ENCODE assay signal across 2 cellular contexts in the genomic region with DNA sequence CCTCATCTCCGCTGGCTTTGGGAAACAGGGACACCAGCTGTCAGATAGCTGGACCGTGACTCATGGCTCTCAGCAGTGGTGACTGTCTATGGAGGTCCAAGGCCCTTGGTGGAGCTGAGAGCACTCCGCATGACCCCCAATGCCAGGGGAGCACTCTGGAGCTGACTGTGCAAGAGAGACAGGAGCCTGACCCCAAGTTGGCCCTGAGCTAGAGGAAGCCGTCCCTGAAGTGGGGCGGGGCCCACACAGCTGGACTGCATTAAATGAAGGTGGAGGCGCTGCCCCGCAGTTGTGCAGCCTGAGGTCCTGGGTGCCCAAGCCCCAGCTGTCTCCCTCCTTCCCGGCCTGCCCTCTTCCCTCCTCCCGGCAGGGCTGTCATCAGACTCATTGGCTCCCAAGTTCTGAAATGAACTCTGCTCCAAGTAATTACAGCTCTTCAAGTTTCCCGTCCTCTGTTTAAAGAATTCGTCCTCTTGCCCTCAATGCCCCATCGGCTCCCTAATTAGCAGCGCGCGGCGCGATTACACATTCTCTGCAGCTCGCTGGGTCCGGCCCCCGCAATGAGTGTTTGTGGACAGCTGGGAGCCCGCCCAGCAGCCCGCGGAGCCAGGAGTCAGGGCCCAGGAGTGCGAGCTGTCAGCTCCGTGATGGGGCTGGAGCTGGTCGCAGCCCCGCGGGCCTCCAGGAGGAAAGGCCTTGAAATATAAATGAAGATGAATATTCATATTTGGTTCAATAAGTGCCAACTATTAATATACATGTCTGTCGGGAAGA.
TF ChIP-seq lines count a peak whose summit lies in the region.

No MANE protein-coding gene starts in this region.

TF ChIP-seq in WTC11, 78 proteins besides CTCF, POLR2A, EP300 and RAD21:
- TF ChIP-seq, protein P1, sequence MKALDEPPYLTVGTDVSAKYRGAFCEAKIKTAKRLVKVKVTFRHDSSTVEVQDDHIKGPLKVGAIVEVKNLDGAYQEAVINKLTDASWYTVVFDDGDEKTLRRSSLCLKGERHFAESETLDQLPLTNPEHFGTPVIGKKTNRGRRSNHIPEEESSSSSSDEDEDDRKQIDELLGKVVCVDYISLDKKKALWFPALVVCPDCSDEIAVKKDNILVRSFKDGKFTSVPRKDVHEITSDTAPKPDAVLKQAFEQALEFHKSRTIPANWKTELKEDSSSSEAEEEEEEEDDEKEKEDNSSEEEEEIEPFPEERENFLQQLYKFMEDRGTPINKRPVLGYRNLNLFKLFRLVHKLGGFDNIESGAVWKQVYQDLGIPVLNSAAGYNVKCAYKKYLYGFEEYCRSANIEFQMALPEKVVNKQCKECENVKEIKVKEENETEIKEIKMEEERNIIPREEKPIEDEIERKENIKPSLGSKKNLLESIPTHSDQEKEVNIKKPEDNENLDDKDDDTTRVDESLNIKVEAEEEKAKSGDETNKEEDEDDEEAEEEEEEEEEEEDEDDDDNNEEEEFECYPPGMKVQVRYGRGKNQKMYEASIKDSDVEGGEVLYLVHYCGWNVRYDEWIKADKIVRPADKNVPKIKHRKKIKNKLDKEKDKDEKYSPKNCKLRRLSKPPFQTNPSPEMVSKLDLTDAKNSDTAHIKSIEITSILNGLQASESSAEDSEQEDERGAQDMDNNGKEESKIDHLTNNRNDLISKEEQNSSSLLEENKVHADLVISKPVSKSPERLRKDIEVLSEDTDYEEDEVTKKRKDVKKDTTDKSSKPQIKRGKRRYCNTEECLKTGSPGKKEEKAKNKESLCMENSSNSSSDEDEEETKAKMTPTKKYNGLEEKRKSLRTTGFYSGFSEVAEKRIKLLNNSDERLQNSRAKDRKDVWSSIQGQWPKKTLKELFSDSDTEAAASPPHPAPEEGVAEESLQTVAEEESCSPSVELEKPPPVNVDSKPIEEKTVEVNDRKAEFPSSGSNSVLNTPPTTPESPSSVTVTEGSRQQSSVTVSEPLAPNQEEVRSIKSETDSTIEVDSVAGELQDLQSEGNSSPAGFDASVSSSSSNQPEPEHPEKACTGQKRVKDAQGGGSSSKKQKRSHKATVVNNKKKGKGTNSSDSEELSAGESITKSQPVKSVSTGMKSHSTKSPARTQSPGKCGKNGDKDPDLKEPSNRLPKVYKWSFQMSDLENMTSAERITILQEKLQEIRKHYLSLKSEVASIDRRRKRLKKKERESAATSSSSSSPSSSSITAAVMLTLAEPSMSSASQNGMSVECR (CRISPR knock-in tag; IDR thresholded peaks at IDR 0.05; ENCODE audit: borderline replicate concordance) = no peak
- peak; percentile 47 for TF ChIP-seq ZNF263 (CRISPR knock-in tag; IDR thresholded peaks at IDR 0.05; ENCODE audit: low read depth)
- TF ChIP-seq HMGA2 (CRISPR knock-in tag; IDR thresholded peaks at IDR 0.05) = no peak

TF ChIP-seq in GM23338, 12 proteins besides CTCF, POLR2A, EP300 and RAD21 (continued from another document):
- TF ChIP-seq, protein P2, sequence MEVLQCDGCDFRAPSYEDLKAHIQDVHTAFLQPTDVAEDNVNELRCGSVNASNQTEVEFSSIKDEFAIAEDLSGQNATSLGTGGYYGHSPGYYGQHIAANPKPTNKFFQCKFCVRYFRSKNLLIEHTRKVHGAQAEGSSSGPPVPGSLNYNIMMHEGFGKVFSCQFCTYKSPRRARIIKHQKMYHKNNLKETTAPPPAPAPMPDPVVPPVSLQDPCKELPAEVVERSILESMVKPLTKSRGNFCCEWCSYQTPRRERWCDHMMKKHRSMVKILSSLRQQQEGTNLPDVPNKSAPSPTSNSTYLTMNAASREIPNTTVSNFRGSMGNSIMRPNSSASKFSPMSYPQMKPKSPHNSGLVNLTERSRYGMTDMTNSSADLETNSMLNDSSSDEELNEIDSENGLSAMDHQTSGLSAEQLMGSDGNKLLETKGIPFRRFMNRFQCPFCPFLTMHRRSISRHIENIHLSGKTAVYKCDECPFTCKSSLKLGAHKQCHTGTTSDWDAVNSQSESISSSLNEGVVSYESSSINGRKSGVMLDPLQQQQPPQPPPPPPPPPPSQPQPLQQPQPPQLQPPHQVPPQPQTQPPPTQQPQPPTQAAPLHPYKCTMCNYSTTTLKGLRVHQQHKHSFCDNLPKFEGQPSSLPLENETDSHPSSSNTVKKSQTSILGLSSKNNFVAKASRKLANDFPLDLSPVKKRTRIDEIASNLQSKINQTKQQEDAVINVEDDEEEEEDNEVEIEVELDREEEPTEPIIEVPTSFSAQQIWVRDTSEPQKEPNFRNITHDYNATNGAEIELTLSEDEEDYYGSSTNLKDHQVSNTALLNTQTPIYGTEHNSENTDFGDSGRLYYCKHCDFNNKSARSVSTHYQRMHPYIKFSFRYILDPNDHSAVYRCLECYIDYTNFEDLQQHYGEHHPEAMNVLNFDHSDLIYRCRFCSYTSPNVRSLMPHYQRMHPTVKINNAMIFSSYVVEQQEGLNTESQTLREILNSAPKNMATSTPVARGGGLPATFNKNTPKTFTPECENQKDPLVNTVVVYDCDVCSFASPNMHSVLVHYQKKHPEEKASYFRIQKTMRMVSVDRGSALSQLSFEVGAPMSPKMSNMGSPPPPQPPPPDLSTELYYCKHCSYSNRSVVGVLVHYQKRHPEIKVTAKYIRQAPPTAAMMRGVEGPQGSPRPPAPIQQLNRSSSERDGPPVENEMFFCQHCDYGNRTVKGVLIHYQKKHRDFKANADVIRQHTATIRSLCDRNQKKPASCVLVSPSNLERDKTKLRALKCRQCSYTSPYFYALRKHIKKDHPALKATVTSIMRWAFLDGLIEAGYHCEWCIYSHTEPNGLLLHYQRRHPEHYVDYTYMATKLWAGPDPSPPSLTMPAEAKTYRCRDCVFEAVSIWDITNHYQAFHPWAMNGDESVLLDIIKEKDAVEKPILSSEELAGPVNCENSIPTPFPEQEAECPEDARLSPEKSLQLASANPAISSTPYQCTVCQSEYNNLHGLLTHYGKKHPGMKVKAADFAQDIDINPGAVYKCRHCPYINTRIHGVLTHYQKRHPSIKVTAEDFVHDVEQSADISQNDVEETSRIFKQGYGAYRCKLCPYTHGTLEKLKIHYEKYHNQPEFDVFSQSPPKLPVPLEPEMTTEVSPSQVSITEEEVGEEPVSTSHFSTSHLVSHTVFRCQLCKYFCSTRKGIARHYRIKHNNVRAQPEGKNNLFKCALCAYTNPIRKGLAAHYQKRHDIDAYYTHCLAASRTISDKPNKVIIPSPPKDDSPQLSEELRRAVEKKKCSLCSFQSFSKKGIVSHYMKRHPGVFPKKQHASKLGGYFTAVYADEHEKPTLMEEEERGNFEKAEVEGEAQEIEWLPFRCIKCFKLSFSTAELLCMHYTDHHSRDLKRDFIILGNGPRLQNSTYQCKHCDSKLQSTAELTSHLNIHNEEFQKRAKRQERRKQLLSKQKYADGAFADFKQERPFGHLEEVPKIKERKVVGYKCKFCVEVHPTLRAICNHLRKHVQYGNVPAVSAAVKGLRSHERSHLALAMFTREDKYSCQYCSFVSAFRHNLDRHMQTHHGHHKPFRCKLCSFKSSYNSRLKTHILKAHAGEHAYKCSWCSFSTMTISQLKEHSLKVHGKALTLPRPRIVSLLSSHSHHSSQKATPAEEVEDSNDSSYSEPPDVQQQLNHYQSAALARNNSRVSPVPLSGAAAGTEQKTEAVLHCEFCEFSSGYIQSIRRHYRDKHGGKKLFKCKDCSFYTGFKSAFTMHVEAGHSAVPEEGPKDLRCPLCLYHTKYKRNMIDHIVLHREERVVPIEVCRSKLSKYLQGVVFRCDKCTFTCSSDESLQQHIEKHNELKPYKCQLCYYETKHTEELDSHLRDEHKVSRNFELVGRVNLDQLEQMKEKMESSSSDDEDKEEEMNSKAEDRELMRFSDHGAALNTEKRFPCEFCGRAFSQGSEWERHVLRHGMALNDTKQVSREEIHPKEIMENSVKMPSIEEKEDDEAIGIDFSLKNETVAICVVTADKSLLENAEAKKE (CRISPR knock-in tag; IDR thresholded peaks at IDR 0.05) = no peak
- TF ChIP-seq EZH2phosphoT487 (IDR thresholded peaks at IDR 0.05; ENCODE audit: unreplicated experiment) (no peak), EZH2 (IDR thresholded peaks at IDR 0.05; ENCODE audit: low read depth, unreplicated experiment) (no peak), POLR2AphosphoS5 (IDR thresholded peaks at IDR 0.05; ENCODE audit: low read depth) (no peak), NANOG (IDR thresholded peaks at IDR 0.05; ENCODE audit: borderline replicate concordance) (no peak)
